ENCODE assay signal across 2 cellular contexts in genomic region chr20:46740214-46740609, GRCh38.
TF ChIP-seq lines count a peak whose summit lies in the region.

No MANE protein-coding gene starts in this region.

TF ChIP-seq in HCT116, 20 proteins besides CTCF, POLR2A, EP300 and RAD21 (continued from another document):
- no peak; the same call in 1 of the 2 replicates for TF ChIP-seq MAX (IDR thresholded peaks at IDR 0.05)
- TF ChIP-seq ZFX (IDR thresholded peaks at IDR 0.05): no peak
- no peak for TF ChIP-seq POLR2AphosphoS5 (IDR thresholded peaks at IDR 0.05; ENCODE audit: low read depth, low read length)
- no peak for TF ChIP-seq SRF (IDR thresholded peaks at IDR 0.05; ENCODE audit: low read depth)
- TF ChIP-seq YY1 (IDR thresholded peaks at IDR 0.05; ENCODE audit: extremely low read depth, insufficient replicate concordance, low read depth, low read length): no peak
- no peak for TF ChIP-seq REST (IDR thresholded peaks at IDR 0.05; ENCODE audit: low read depth)
- no peak for TF ChIP-seq ELF1 (IDR thresholded peaks at IDR 0.05; ENCODE audit: borderline replicate concordance, low read depth)
- no peak for TF ChIP-seq CBX3 (IDR thresholded peaks at IDR 0.05; ENCODE audit: low read depth)
- TF ChIP-seq TCF7L2 (IDR thresholded peaks at IDR 0.05; ENCODE audit: borderline replicate concordance, extremely low read depth, insufficient read depth, insufficient read length): no peak
- TF ChIP-seq ZNF274 (IDR thresholded peaks at IDR 0.05; ENCODE audit: low read depth, low read length): no peak
- no peak for TF ChIP-seq EZH2phosphoT487 (IDR thresholded peaks at IDR 0.05; ENCODE audit: borderline replicate concordance)
- no peak for TF ChIP-seq CEBPB (IDR thresholded peaks at IDR 0.05; ENCODE audit: low read depth)
- no peak for TF ChIP-seq SP1 (IDR thresholded peaks at IDR 0.05; ENCODE audit: low read depth)
- no peak for TF ChIP-seq ZBTB33 (IDR thresholded peaks at IDR 0.05; ENCODE audit: extremely low read depth, insufficient replicate concordance, low read length)
- TF ChIP-seq EZH2 (IDR thresholded peaks at IDR 0.05): no peak
- no peak for TF ChIP-seq FOSL1 (IDR thresholded peaks at IDR 0.05; ENCODE audit: low read depth)

TF ChIP-seq in WTC11, 78 proteins besides CTCF, POLR2A, EP300 and RAD21 (continued from another document):
- TF ChIP-seq PREB (CRISPR knock-in tag; IDR thresholded peaks at IDR 0.05; ENCODE audit: borderline replicate concordance) (no peak), ZNF138 (CRISPR knock-in tag; conservative IDR thresholded peaks at IDR 0.05) (no peak), CDX4 (CRISPR knock-in tag; IDR thresholded peaks at IDR 0.05; ENCODE audit: borderline replicate concordance) (no peak), ZNF263 (CRISPR knock-in tag; IDR thresholded peaks at IDR 0.05; ENCODE audit: low read depth) (no peak), USF1 (CRISPR knock-in tag; IDR thresholded peaks at IDR 0.05) (peak; percentile 86), USF2 (CRISPR knock-in tag; IDR thresholded peaks at IDR 0.05) (peak; percentile 80)
